ENCODE assay signal across 15 cellular contexts in genomic region chr1:9737057-9737456, GRCh38.
DNase-seq lines count a peak whose midpoint lies in the region; ATAC-seq, FAIRE-seq and TF ChIP-seq lines count a peak whose summit lies in the region.
"Had no signal": no experiment of that assay in that cellular context is flagged by ENCODE, and none has a peak within 500 bp of the region (broad histone marks: within the 10 kb centered on the region; RNA-seq: fewer than 3 reads in every experiment).

No MANE protein-coding gene starts in this region.

- no peak overlapping the region for H3K4me3 ChIP-seq in BLaER1 treated with 17β-estradiol and CSF1 and Interleukin-3, amounts not matched to agents 10 nM and 100 nM
- H3K4me3 ChIP-seq in CD8-positive, alpha-beta T cell (ENCODE audit: low read depth, low read length) = no peak overlapping the region
- H3K4me3 ChIP-seq in astrocyte (ENCODE audit: insufficient read depth, low read depth, low read length) = no peak overlapping the region
- H3K4me3 ChIP-seq: thoracic aorta had no signal

- H3K36me3 Mint-ChIP-seq in CD8-positive, alpha-beta T cell = peaks cover 84% of the 10 kb centered on the region
- peaks cover 47% of the 10 kb centered on the region for H3K36me3 Mint-ChIP-seq in astrocyte (ENCODE audit: low read depth, unreplicated experiment)

- ATAC-seq in CD8-positive, alpha-beta T cell = no peak

- POLR2A ChIA-PET in CD8-positive, alpha-beta T cell (lab: Charles Lee) = interaction anchor here (1.0 kb wide), 1 partner anchor 9 kb away, joined by 3 read pairs; no protein-coding TSS in a partner anchor

- H3K4me1 Mint-ChIP-seq in CD8-positive, alpha-beta T cell (ENCODE audit: low read depth) = peaks cover 31% of the 10 kb centered on the region
- peaks cover 10% of the 10 kb centered on the region for H3K4me1 Mint-ChIP-seq in astrocyte (ENCODE audit: low read depth, unreplicated experiment)

- peak overlapping the region; percentile 63 to 85 (median 75) for H3K4me2 ChIP-seq in BLaER1 treated with 17β-estradiol and CSF1 and Interleukin-3, amounts not matched to agents 10 nM and 100 nM
- H3K4me2 ChIP-seq in astrocyte (ENCODE audit: low read length) = no peak overlapping the region

- no peak overlapping the region for H3K9ac ChIP-seq in BLaER1 treated with 17β-estradiol and CSF1 and Interleukin-3, amounts not matched to agents 10 nM and 100 nM
- H3K9ac ChIP-seq in astrocyte (ENCODE audit: low read length) = no peak overlapping the region

- FAIRE-seq in astrocyte (lab: Jason Lieb, UNC) = no peak
- FAIRE-seq: bronchial epithelial cell, frontal cortex, TTC549 had no signal

- peaks cover 10 to 73% (median 63%) of the 10 kb centered on the region in 11 experiments; a peak in 21 of 22 replicates for H4K20me1 ChIP-seq in BLaER1 treated with 17β-estradiol and CSF1 and Interleukin-3, amounts not matched to agents 10 nM and 100 nM
- no peaks in the 10 kb centered on the region for H4K20me1 ChIP-seq in astrocyte (ENCODE audit: insufficient read depth, low read length)

- no peak overlapping the region for H3K4me3 Mint-ChIP-seq in CD8-positive, alpha-beta T cell
- H3K4me3 Mint-ChIP-seq in astrocyte (ENCODE audit: unreplicated experiment) = peak overlapping the region; percentile 5

- TF ChIP-seq CTCF in CD8-positive, alpha-beta T cell (IDR thresholded peaks at IDR 0.05) = no peak
- TF ChIP-seq CTCF in astrocyte (IDR thresholded peaks at IDR 0.05; ENCODE audit: insufficient read depth, low read depth, low read length) (no peak), GM13977 (IDR thresholded peaks at IDR 0.05; ENCODE audit: extremely low read depth, insufficient read depth, missing control alignments) (no peak), GM10266 (IDR thresholded peaks at IDR 0.05; ENCODE audit: control insufficient read depth, insufficient read depth, low read depth, missing control alignments) (no peak)

- H3K4me1 ChIP-seq in BLaER1 treated with 17β-estradiol and CSF1 and Interleukin-3, amounts not matched to agents 10 nM and 100 nM = peaks cover 58 to 67% (median 63%) of the 10 kb centered on the region in 10 experiments
- H3K4me1 ChIP-seq in CD8-positive, alpha-beta T cell (ENCODE audit: insufficient read depth, low read length) = peaks cover 21% of the 10 kb centered on the region
- no peaks in the 10 kb centered on the region for H3K4me1 ChIP-seq in astrocyte (ENCODE audit: insufficient read depth, low read length)

- peak overlapping the region; percentile 56 for H3K27ac Mint-ChIP-seq in CD8-positive, alpha-beta T cell
- peak overlapping the region; percentile 47 for H3K27ac Mint-ChIP-seq in astrocyte (ENCODE audit: unreplicated experiment)

- DNase-seq in CD8-positive, alpha-beta T cell = no peak
- DNase-seq in astrocyte (ENCODE audit: low read depth) = no peak
- DNase-seq in mucosa of gallbladder (ENCODE audit: low spot score) = peak; percentile 46
- no peak for DNase-seq in GM13977 (ENCODE audit: low spot score)
- DNase-seq in GM10266 (ENCODE audit: extremely low spot score) = no peak
- DNase-seq in NCI-H1048 (lab: John Stamatoyannopoulos, UW) = no peak
- DNase-seq: dermis blood vessel endothelial cell, GOT3, Kasumi-1, NCI-H524 treated with DMSO at 0.1 percent for 48 hours had no signal

- H3K9me3 Mint-ChIP-seq in CD8-positive, alpha-beta T cell = no peaks in the 10 kb centered on the region
- no peaks in the 10 kb centered on the region for H3K9me3 Mint-ChIP-seq in astrocyte (ENCODE audit: unreplicated experiment)

- H3K9me3 ChIP-seq in BLaER1 treated with 17β-estradiol and CSF1 and Interleukin-3, amounts not matched to agents 10 nM and 100 nM (replicated peaks in 1 of 11) = peaks cover 0 to 9% (median 0%) of the 10 kb centered on the region in 11 experiments; a peak in 4 of 22 replicates
- H3K9me3 ChIP-seq in CD8-positive, alpha-beta T cell (ENCODE audit: low read length) = no peaks in the 10 kb centered on the region
- H3K9me3 ChIP-seq in astrocyte (ENCODE audit: insufficient read depth, low read depth, low read length) = no peaks in the 10 kb centered on the region
- H3K9me3 ChIP-seq: thoracic aorta had no signal

- CTCF ChIA-PET in CD8-positive, alpha-beta T cell (lab: Charles Lee) = interaction anchor here (1.2 to 1.4 kb wide), 2 partner anchors 12 to 122 kb away, joined by 3 read pairs; no protein-coding TSS in a partner anchor

- no peaks in the 10 kb centered on the region for H3K79me2 ChIP-seq in astrocyte (ENCODE audit: insufficient read depth, low read length)

- H3K27me3 Mint-ChIP-seq in CD8-positive, alpha-beta T cell (ENCODE audit: low read depth) = no peaks in the 10 kb centered on the region
- no peaks in the 10 kb centered on the region for H3K27me3 Mint-ChIP-seq in astrocyte (ENCODE audit: low read depth, unreplicated experiment)

- in situ Hi-C loops in GM13977 (cut with MboI; ENCODE audit: low pct_unique_long_range_greater_than_20kb, low sequenced_read_pairs, unreplicated experiment) = no loop called here

- H3K36me3 ChIP-seq in BLaER1 treated with 17β-estradiol and CSF1 and Interleukin-3, amounts not matched to agents 10 nM and 100 nM = peaks cover 61 to 100% (median 92%) of the 10 kb centered on the region in 11 experiments
- peaks cover 52% of the 10 kb centered on the region for H3K36me3 ChIP-seq in CD8-positive, alpha-beta T cell (ENCODE audit: insufficient read depth, low read length)
- peaks cover 39% of the 10 kb centered on the region for H3K36me3 ChIP-seq in astrocyte (ENCODE audit: insufficient read depth, low read length)

- H3K27ac ChIP-seq in BLaER1 treated with 17β-estradiol and CSF1 and Interleukin-3, amounts not matched to agents 10 nM and 100 nM = no peak overlapping the region; a peak in 2 of 22 replicates
- H3K27ac ChIP-seq in CD8-positive, alpha-beta T cell (ENCODE audit: low read depth, low read length) = no peak overlapping the region
- H3K27ac ChIP-seq in astrocyte (ENCODE audit: low read depth, low read length) = no peak overlapping the region
- H3K27ac ChIP-seq: thoracic aorta had no signal

- no peaks in the 10 kb centered on the region for H3K27me3 ChIP-seq in BLaER1 treated with 17β-estradiol and CSF1 and Interleukin-3, amounts not matched to agents 10 nM and 100 nM
- H3K27me3 ChIP-seq in CD8-positive, alpha-beta T cell (ENCODE audit: insufficient read depth, low read length) = no peaks in the 10 kb centered on the region
- no peaks in the 10 kb centered on the region for H3K27me3 ChIP-seq in astrocyte (ENCODE audit: insufficient read depth, low read length)

- intact Hi-C loops in CD8-positive, alpha-beta T cell (cut with DNase I, micrococcal nuclease) = no loop called here

- H2AFZ ChIP-seq in astrocyte (ENCODE audit: low read depth, low read length) = no peak overlapping the region
